Comparison of ENCODE assay signal across 7 cellular contexts in genomic region chr6:151209071-151209831, GRCh38. TPM values are rescaled to one million over a fixed set of nuclear protein-coding genes. Genes with fewer than 3 reads are reported as not detected.
DNase-seq lines count a peak whose midpoint lies in the region; ATAC-seq, FAIRE-seq and TF ChIP-seq lines count a peak whose summit lies in the region.

No MANE protein-coding gene starts in this region.

- intact Hi-C loops in lower lobe of right lung (cut with DNase I): no loop called here

- no peak for TF ChIP-seq CTCF in lower lobe of right lung (IDR thresholded peaks at IDR 0.05)

- peaks cover 7% of the 10 kb centered on the region for H3K4me1 ChIP-seq in lower lobe of right lung

- DNase-seq in HTR-8/SVneo (ENCODE audit: insufficient read length, low spot score): peak; percentile 39
- DNase-seq in NCI-H510A treated with DMSO at 0.1 percent for 48 hours (lab: John Stamatoyannopoulos, UW): peak; percentile 71
- DNase-seq in epithelial cell of prostate (ENCODE audit: low read depth, low spot score): peak; percentile 8
- DNase-seq in retina: peak; percentile 42
- no peak for DNase-seq in D341Med (ENCODE audit: low spot score)
- DNase-seq in lower lobe of right lung: no peak

- no peaks in the 10 kb centered on the region for H3K9me3 ChIP-seq in lower lobe of right lung

- H3K27ac ChIP-seq in epithelial cell of prostate (peak overlapping the region; percentile 1), lower lobe of right lung (no peak overlapping the region)

- peak; percentile 44 for FAIRE-seq in HTR-8/SVneo (lab: Jason Lieb, UNC)

- H3K36me3 ChIP-seq in lower lobe of right lung: no peaks in the 10 kb centered on the region

- H3K4me3 ChIP-seq in lower lobe of right lung: no peak overlapping the region

- no peaks in the 10 kb centered on the region for H3K27me3 ChIP-seq in lower lobe of right lung (ENCODE audit: low read depth)

- ATAC-seq in HG03280 (IDR thresholded peaks at IDR 0.05; ENCODE audit: unreplicated experiment) (no peak), lower lobe of right lung (no peak)

RNA-seq across cellular contexts. Expression of gene AKAP12, which starts 30.5 kb away (rescaled TPM):
- 38.8 TPM for total RNA-seq in lower lobe of right lung

Comparison
In these comparisons a context has a peak if more than half of its experiments do, and no peak if none do; other contexts are left out.
1. DNase-seq: peak in HTR-8/SVneo (single experiment), NCI-H510A treated with DMSO at 0.1 percent for 48 hours (single experiment), epithelial cell of prostate (single experiment) and retina (single experiment); none in D341Med (single experiment) and lower lobe of right lung (single experiment).